ENCODE assay signal across 8 cellular contexts in the genomic region with DNA sequence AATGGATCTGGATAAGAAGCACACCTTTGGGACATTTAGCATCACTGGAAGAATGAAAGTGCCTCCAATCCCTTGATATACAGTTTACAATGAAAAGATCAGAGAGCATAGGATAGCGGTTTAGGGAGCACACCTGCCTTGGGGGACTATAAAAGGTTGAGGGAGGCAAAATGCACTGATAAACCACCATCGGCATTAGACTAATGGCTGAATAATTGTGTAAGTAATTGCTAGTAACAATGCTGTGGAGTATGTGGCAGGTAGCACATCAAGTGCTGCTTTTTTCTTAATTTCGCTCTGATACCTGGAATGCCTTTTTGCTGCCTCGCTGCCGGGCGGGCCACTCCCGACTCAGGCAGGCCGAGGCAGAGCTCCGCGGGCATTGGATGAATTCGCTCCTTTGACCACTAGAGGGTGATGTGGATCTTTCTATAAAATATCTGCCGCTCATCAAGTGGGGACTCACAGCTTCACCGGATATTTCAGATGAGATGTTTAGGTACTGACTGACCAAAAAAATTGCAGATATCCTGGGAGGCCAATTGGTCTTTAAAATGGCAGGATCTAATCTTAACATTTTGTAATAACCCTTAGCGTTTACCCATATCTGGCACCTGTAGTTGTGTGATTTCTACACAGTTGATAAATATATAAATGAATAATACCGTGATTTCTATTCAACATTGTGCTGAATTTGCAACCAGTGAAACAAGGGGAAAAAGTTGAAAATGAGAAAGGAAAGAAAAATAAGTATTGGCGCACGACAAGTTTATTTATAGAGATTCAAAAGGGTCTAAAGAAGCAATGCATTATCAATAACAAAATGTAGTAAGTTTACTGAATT.
DNase-seq lines count a peak whose midpoint lies in the region; ATAC-seq lines count a peak whose summit lies in the region.

No MANE protein-coding gene starts in this region.

- POLR2A ChIA-PET in activated CD4-positive, alpha-beta memory T cell treated with anti-CD3 and anti-CD28 coated beads for 36 hours (lab: Charles Lee), result no interaction called here

- H3K27ac Mint-ChIP-seq in activated CD4-positive, alpha-beta memory T cell treated with anti-CD3 and anti-CD28 coated beads for 36 hours, result no peak overlapping the region
- H3K27ac Mint-ChIP-seq in effector memory CD8-positive, alpha-beta T cell, result no peak overlapping the region

- CTCF ChIA-PET in activated CD4-positive, alpha-beta memory T cell treated with anti-CD3 and anti-CD28 coated beads for 36 hours (lab: Charles Lee), result interaction anchor here (0.6 to 4.6 kb wide), 26 partner anchors 8 to 583 kb away, joined by 3 to 71 read pairs (median 4); no protein-coding TSS in a partner anchor

- peak; percentile 76 for DNase-seq in COR-L47 (lab: John Stamatoyannopoulos, UW)
- peak; percentile 73 for DNase-seq in NCI-H69 (lab: John Stamatoyannopoulos, UW)
- peak; percentile 66 for DNase-seq in activated CD4-positive, alpha-beta memory T cell treated with anti-CD3 and anti-CD28 coated beads for 36 hours
- peak; percentile 25 to 58 (median 48) for DNase-seq in effector memory CD8-positive, alpha-beta T cell
- peak; percentile 86 for DNase-seq in midbrain (lab: John Stamatoyannopoulos, UW)
- DNase-seq in stimulated activated naive CD8-positive, alpha-beta T cell treated with anti-CD3 and anti-CD28 coated beads, Interleukin-15, Interleukin-2, amounts not matched to agents 100 U/mL and 50 U/mL, for 24 hours, result peak; percentile 55

- peaks cover 3% of the 10 kb centered on the region for H3K4me1 Mint-ChIP-seq in activated CD4-positive, alpha-beta memory T cell treated with anti-CD3 and anti-CD28 coated beads for 36 hours (ENCODE audit: low read depth)
- H3K4me1 Mint-ChIP-seq in effector memory CD8-positive, alpha-beta T cell (ENCODE audit: low read depth in 2 of 2), result peaks cover 0 to 4% of the 10 kb centered on the region in 2 donors

- intact Hi-C loops in activated CD4-positive, alpha-beta memory T cell treated with anti-CD3 and anti-CD28 coated beads for 36 hours (cut with micrococcal nuclease), result loop anchor here (1.0 to 10.0 kb wide), 5 partner anchors 37 to 582 kb away; no protein-coding TSS in a partner anchor

- no peak overlapping the region for H3K4me3 Mint-ChIP-seq in activated CD4-positive, alpha-beta memory T cell treated with anti-CD3 and anti-CD28 coated beads for 36 hours
- H3K4me3 Mint-ChIP-seq in effector memory CD8-positive, alpha-beta T cell, result no peak overlapping the region

- H3K9me3 Mint-ChIP-seq in activated CD4-positive, alpha-beta memory T cell treated with anti-CD3 and anti-CD28 coated beads for 36 hours, result no peaks in the 10 kb centered on the region
- no peaks in the 10 kb centered on the region for H3K9me3 Mint-ChIP-seq in effector memory CD8-positive, alpha-beta T cell

- H3K36me3 Mint-ChIP-seq in activated CD4-positive, alpha-beta memory T cell treated with anti-CD3 and anti-CD28 coated beads for 36 hours, result no peaks in the 10 kb centered on the region
- H3K36me3 Mint-ChIP-seq in effector memory CD8-positive, alpha-beta T cell (ENCODE audit: insufficient read depth), result no peaks in the 10 kb centered on the region

- H3K27me3 Mint-ChIP-seq in activated CD4-positive, alpha-beta memory T cell treated with anti-CD3 and anti-CD28 coated beads for 36 hours, result no peaks in the 10 kb centered on the region
- peaks cover 6 to 8% of the 10 kb centered on the region in 2 donors for H3K27me3 Mint-ChIP-seq in effector memory CD8-positive, alpha-beta T cell

- ATAC-seq in GM19328 (IDR thresholded peaks at IDR 0.05; ENCODE audit: unreplicated experiment) (peak; percentile 87), HG03432 (IDR thresholded peaks at IDR 0.05; ENCODE audit: unreplicated experiment) (peak; percentile 94)
- peak; percentile 85 for ATAC-seq in effector memory CD8-positive, alpha-beta T cell (replicated peaks)
- peak; percentile 78 for ATAC-seq in stimulated activated naive CD8-positive, alpha-beta T cell treated with anti-CD3 and anti-CD28 coated beads, Interleukin-15, Interleukin-2, amounts not matched to agents 100 U/mL and 50 U/mL, for 24 hours

Comparison
In these comparisons a context has a peak if more than half of its experiments do, and no peak if none do; other contexts are left out.
1. Peak in every context shown above with its lines: DNase-seq and ATAC-seq.